Comparison of ENCODE assay signal across 8 cellular contexts in genomic region chr7:30029696-30030095, GRCh38. TPM values are rescaled to one million over a fixed set of nuclear protein-coding genes. Genes with fewer than 3 reads are reported as not detected.
DNase-seq lines count a peak whose midpoint lies in the region; ATAC-seq and TF ChIP-seq lines count a peak whose summit lies in the region.

No MANE protein-coding gene starts in this region.

- TF ChIP-seq CTCF in BJ (IDR thresholded peaks at IDR 0.05; ENCODE audit: insufficient read depth, low read depth, low read length) (0 out of 2 replicates have a peak, but pooled peaks have one; percentile 3), body of pancreas (IDR thresholded peaks at IDR 0.05) (peak in 1 of 7 experiments; percentile 8)

- CTCF ChIA-PET in BJ (lab: Yijun Ruan, JAX) = interaction anchor here (1.3 to 2.1 kb wide), 3 partner anchors 9 to 32 kb away, joined by 3 to 10 read pairs (median 4); no protein-coding TSS in a partner anchor

- H3K27me3 ChIP-seq in BJ (ENCODE audit: control insufficient read depth, insufficient read depth, low read length) (no peaks in the 10 kb centered on the region), body of pancreas (no peaks in the 10 kb centered on the region), mucosa of stomach (ENCODE audit: control insufficient read depth, insufficient read depth, low read length) (no peaks in the 10 kb centered on the region)

- POLR2A ChIA-PET in BJ (lab: Charles Lee) = no interaction called here

- H3K27ac ChIP-seq in body of pancreas = peak overlapping the region in 3 of 4 donors; percentile 89 to 95 (median 93)

- H3K9me3 ChIP-seq in body of pancreas (no peaks in the 10 kb centered on the region), mucosa of stomach (ENCODE audit: control insufficient read depth, low read length) (no peaks in the 10 kb centered on the region)

- H3K36me3 ChIP-seq in BJ (ENCODE audit: control insufficient read depth, insufficient read depth, low read length) = no peaks in the 10 kb centered on the region
- H3K36me3 ChIP-seq in body of pancreas (replicated peaks in 1 of 2; ENCODE audit: insufficient read depth in 1 of 2, low read depth in 2 of 2) = no peaks in the 10 kb centered on the region
- no peaks in the 10 kb centered on the region for H3K36me3 ChIP-seq in mucosa of stomach (ENCODE audit: control insufficient read depth, insufficient read depth, low read length)

- ATAC-seq in body of pancreas (no peak), GM18517 (IDR thresholded peaks at IDR 0.05; ENCODE audit: unreplicated experiment) (no peak), HG03439 (IDR thresholded peaks at IDR 0.05; ENCODE audit: unreplicated experiment) (no peak), GM18868 (IDR thresholded peaks at IDR 0.05; ENCODE audit: unreplicated experiment) (no peak), GM18861 (IDR thresholded peaks at IDR 0.05; ENCODE audit: unreplicated experiment) (no peak)

- intact Hi-C loops in body of pancreas (cut with DNase I) = no loop called here

- H3K9ac ChIP-seq in mucosa of stomach (ENCODE audit: low read length) = no peak overlapping the region

- WGBS in body of pancreas, 2 donors = 10 to 13% methylated on average over 6 of the region's 6 CpGs

- H3K4me3 ChIP-seq in BJ (ENCODE audit: low read depth, low read length) = peak overlapping the region; percentile 79
- peak overlapping the region in 1 of 2 donors; percentile 89 for H3K4me3 ChIP-seq in body of pancreas
- peak overlapping the region; percentile 43 for H3K4me3 ChIP-seq in mucosa of stomach (ENCODE audit: low read length)

- DNase-seq in BJ (ENCODE audit: low read depth) (no peak), HT-29 (ENCODE audit: low spot score) (peak; percentile 65), body of pancreas (peak in 2 of 4 donors; percentile 33 to 34)

- H3K4me1 ChIP-seq in body of pancreas (peaks cover 33% of the 10 kb centered on the region), mucosa of stomach (ENCODE audit: control insufficient read depth, insufficient read depth, low read length) (peaks cover 4% of the 10 kb centered on the region)

- TF ChIP-seq POLR2A in body of pancreas (IDR thresholded peaks at IDR 0.05) = no peak

RNA-seq across cellular contexts. Expression of gene PLEKHA8, which starts 1.5 kb away (rescaled TPM):
- 4.2 and 6.8 TPM in 2 replicates for polyA plus RNA-seq in BJ (2011; rRNA removed)
- polyA minus RNA-seq in BJ (2011; rRNA and poly(A)+ RNA removed) = 6.1 and 6.9 TPM in 2 replicates
- total RNA-seq in HT-29 (2014; rRNA removed; shearing (Covaris generic)) = 5.2 and 7.8 TPM in 2 replicates
- 1 to 10 TPM; 6.7 to 8.2 TPM for total RNA-seq in body of pancreas

RNA-seq across cellular contexts. Expression of gene FKBP14, which starts 3.2 kb away (rescaled TPM):
- polyA plus RNA-seq in BJ (2011; rRNA removed) = 14.9 and 27.1 TPM in 2 replicates
- polyA minus RNA-seq in BJ (2011; rRNA and poly(A)+ RNA removed) = 6.3 and 6.6 TPM in 2 replicates
- total RNA-seq in HT-29 (2014; rRNA removed; shearing (Covaris generic)) = 3.3 and 3.7 TPM in 2 replicates
- total RNA-seq in body of pancreas = 10 to 100 TPM in 1 of 2 donors, 1 to 10 TPM in 1; 9.6 to 22.7 TPM

RNA-seq across cellular contexts. Expression of gene SCRN1, which starts 40.1 kb away (rescaled TPM):
- polyA plus RNA-seq in BJ (2011; rRNA removed) = 81.4 and 107 TPM in 2 replicates
- 68.8 and 91.8 TPM in 2 replicates for polyA minus RNA-seq in BJ (2011; rRNA and poly(A)+ RNA removed)
- 17.0 and 18.6 TPM in 2 replicates for total RNA-seq in HT-29 (2014; rRNA removed; shearing (Covaris generic))
- 10 to 100 TPM; 20.4 to 30.4 TPM for total RNA-seq in body of pancreas
